ENCODE assay signal across 8 cellular contexts in genomic region chrX:24506082-24506481, GRCh38. TPM values are rescaled to one million over a fixed set of nuclear protein-coding genes. Genes with fewer than 3 reads are reported as not detected.
DNase-seq lines count a peak whose midpoint lies in the region; ATAC-seq and TF ChIP-seq lines count a peak whose summit lies in the region.

No MANE protein-coding gene starts in this region.

- POLR2A ChIA-PET in CD8-positive, alpha-beta memory T cell (lab: Charles Lee) = no interaction called here

- intact Hi-C loops in mucosa of descending colon (cut with DNase I, micrococcal nuclease) (no loop called here), cardiac septum (cut with DNase I) (no loop called here)

- CTCF ChIA-PET in CD8-positive, alpha-beta memory T cell (lab: Charles Lee) = interaction anchor here (0.9 to 1.5 kb wide), 2 partner anchors 111 to 135 kb away, joined by 3 to 4 read pairs; no protein-coding TSS in a partner anchor

- peak; percentile 25 for DNase-seq in GM13976 (ENCODE audit: low spot score)
- DNase-seq in RPMI7951 (ENCODE audit: low read depth) = peak; percentile 52
- peak; percentile 28 for DNase-seq in glomerular visceral epithelial cell (ENCODE audit: extremely low spot score)
- DNase-seq in mucosa of descending colon = no peak
- DNase-seq in cardiac septum (ENCODE audit: low spot score) = no peak
- no peak for DNase-seq in CD8-positive, alpha-beta memory T cell

- H3K4me3 Mint-ChIP-seq in CD8-positive, alpha-beta memory T cell = no peak overlapping the region

- ATAC-seq in GM21619 (IDR thresholded peaks at IDR 0.05; ENCODE audit: unreplicated experiment) (peak; percentile 86), mucosa of descending colon (no peak), HG02970 (IDR thresholded peaks at IDR 0.05; ENCODE audit: low FRiP score, unreplicated experiment) (no peak)

- peaks cover 0 to 75% (median 5%) of the 10 kb centered on the region in 3 donors for H3K36me3 Mint-ChIP-seq in CD8-positive, alpha-beta memory T cell

- H3K27ac Mint-ChIP-seq in CD8-positive, alpha-beta memory T cell = peak overlapping the region in 1 of 8 donors; percentile 50

- H3K9me3 ChIP-seq in mucosa of descending colon = no peaks in the 10 kb centered on the region
- H3K9me3 ChIP-seq in CD8-positive, alpha-beta memory T cell (ENCODE audit: low read length) = no peaks in the 10 kb centered on the region

- H3K36me3 ChIP-seq in mucosa of descending colon (ENCODE audit: low read depth) = no peaks in the 10 kb centered on the region
- peaks cover 6% of the 10 kb centered on the region for H3K36me3 ChIP-seq in CD8-positive, alpha-beta memory T cell (ENCODE audit: insufficient read depth, low read length)

- TF ChIP-seq CTCF in GM13976 (IDR thresholded peaks at IDR 0.05; ENCODE audit: borderline replicate concordance, control extremely low read depth, extremely low read depth, insufficient read depth, missing control alignments) (no peak), mucosa of descending colon (IDR thresholded peaks at IDR 0.05) (no peak)

- no peak overlapping the region for H3K4me3 ChIP-seq in mucosa of descending colon
- no peak overlapping the region for H3K4me3 ChIP-seq in CD8-positive, alpha-beta memory T cell (ENCODE audit: low read length)

- peaks cover 0 to 5% (median 5%) of the 10 kb centered on the region in 3 donors for H3K4me1 Mint-ChIP-seq in CD8-positive, alpha-beta memory T cell

- no peaks in the 10 kb centered on the region for H3K9me3 Mint-ChIP-seq in CD8-positive, alpha-beta memory T cell

- no peak overlapping the region for H3K27ac ChIP-seq in CD8-positive, alpha-beta memory T cell (ENCODE audit: low read depth, low read length)

- H3K27me3 ChIP-seq in CD8-positive, alpha-beta memory T cell (ENCODE audit: insufficient read depth, low read length, poor library complexity, severe bottlenecking) = no peaks in the 10 kb centered on the region

- no peaks in the 10 kb centered on the region for H3K4me1 ChIP-seq in mucosa of descending colon (ENCODE audit: low read depth)
- no peaks in the 10 kb centered on the region for H3K4me1 ChIP-seq in CD8-positive, alpha-beta memory T cell (ENCODE audit: insufficient read depth, low read length)

- peaks cover 0 to 2% of the 10 kb centered on the region in 2 donors for H3K27me3 Mint-ChIP-seq in CD8-positive, alpha-beta memory T cell

- in situ Hi-C loops in GM13976 (cut with MboI; ENCODE audit: low sequenced_read_pairs, unreplicated experiment) = no loop called here

RNA-seq across cellular contexts. Expression of gene PDK3, which starts 41.0 kb away (rescaled TPM):
- 29.1 and 34.5 TPM in 2 replicates for total RNA-seq in RPMI7951 (2014; rRNA removed; shearing (Covaris generic))
- total RNA-seq in mucosa of descending colon = 10 to 100 TPM; 15.7 to 47.1 (median 20.0) TPM
- total RNA-seq in cardiac septum = 16.4 TPM
- total RNA-seq in CD8-positive, alpha-beta memory T cell = 10 to 100 TPM; 26.0 to 26.4 TPM
- polyA plus RNA-seq in CD8-positive, alpha-beta memory T cell = 48.3 TPM

Comparison
In these comparisons a context has a peak if more than half of its experiments do, and no peak if none do; other contexts are left out.
1. DNase-seq: peak in GM13976 (single experiment), RPMI7951 (single experiment) and glomerular visceral epithelial cell (single experiment); none in mucosa of descending colon (0 of 3), cardiac septum (single experiment) and CD8-positive, alpha-beta memory T cell (0 of 5).